In genomic region chrX:50154429-50154828, GRCh38 we compare ENCODE assay signal across 19 cellular contexts. TPM values are rescaled to one million over a fixed set of nuclear protein-coding genes. Genes with fewer than 3 reads are reported as not detected.
A peak's percentile ranks its signal among the peaks of the same experiment; 100 is the strongest.
DNase-seq lines count a peak whose midpoint lies in the region; ATAC-seq, FAIRE-seq and TF ChIP-seq lines count a peak whose summit lies in the region.
"Had no signal": no experiment of that assay in that cellular context is flagged by ENCODE, and none has a peak within 500 bp of the region (broad histone marks: within the 10 kb centered on the region; RNA-seq: fewer than 3 reads in every experiment).

No MANE protein-coding gene starts in this region.

- no peak overlapping the region for H3K4me3 Mint-ChIP-seq in CD8-positive, alpha-beta memory T cell
- H3K4me3 Mint-ChIP-seq: CD14-positive monocyte; CD8-positive, alpha-beta T cell; GM23338 had no signal

- 82% methylated on average over 1 of the region's 1 CpG for WGBS in hepatocyte (ENCODE audit: low lambda C conversion rate, missing lambda C conversion rate)
- 38% methylated on average over 1 of the region's 1 CpG for WGBS in right lobe of liver (ENCODE audit: insufficient coverage, low coverage, low lambda C conversion rate, missing lambda C conversion rate)
- WGBS in small intestine, 3 donors = 6 to 56% (median 33%) methylated on average over 1 of the region's 1 CpG

- no peaks in the 10 kb centered on the region for H3K9me2 ChIP-seq in hepatocyte (replicated peaks; ENCODE audit: insufficient read depth)

- H3K4me3 ChIP-seq in hepatocyte (no peak overlapping the region), right lobe of liver (no peak overlapping the region), small intestine (ENCODE audit: low read depth in 1 of 2, low read length in 2 of 2) (no peak overlapping the region), gastrocnemius medialis (no peak overlapping the region)
- no peak overlapping the region for H3K4me3 ChIP-seq in CD8-positive, alpha-beta memory T cell (ENCODE audit: low read length)
- H3K4me3 ChIP-seq: A549, GM12878, GM23338, K562 had no signal

- ATAC-seq in right lobe of liver = peak; percentile 45 to 81 (median 50)
- ATAC-seq in gastrocnemius medialis = no peak
- ATAC-seq: A549; CD8-positive, alpha-beta T cell; GM12878; GM23338; K562 had no signal

- no peak for TF ChIP-seq CTCF in hepatocyte (IDR thresholded peaks at IDR 0.05; ENCODE audit: poor library complexity)
- TF ChIP-seq CTCF in right lobe of liver (IDR thresholded peaks at IDR 0.05) = no peak
- no peak for TF ChIP-seq CTCF in gastrocnemius medialis (IDR thresholded peaks at IDR 0.05 in 4 of 5, conservative IDR thresholded peaks at IDR 0.05 in 1 of 5)

- H3K27me3 ChIP-seq in hepatocyte (no peaks in the 10 kb centered on the region), right lobe of liver (no peaks in the 10 kb centered on the region), small intestine (ENCODE audit: control insufficient read depth in 2 of 2, insufficient read depth in 2 of 2, low read length in 2 of 2) (no peaks in the 10 kb centered on the region), gastrocnemius medialis (no peaks in the 10 kb centered on the region)
- H3K27me3 ChIP-seq in CD8-positive, alpha-beta memory T cell (ENCODE audit: insufficient read depth, low read length, poor library complexity, severe bottlenecking) = no peaks in the 10 kb centered on the region

- DNase-seq in HuH-7.5 (ENCODE audit: low spot score) (peak; percentile 31), hepatocyte (ENCODE audit: low spot score) (peak; percentile 34), right lobe of liver (no peak), small intestine (peak; percentile 79), gastrocnemius medialis (no peak), ACHN (no peak), urothelium cell line (ENCODE audit: low spot score) (no peak)
- DNase-seq in CD8-positive, alpha-beta memory T cell = no peak
- DNase-seq: CD8-positive, alpha-beta T cell; DMS79; H7 had no signal

- FAIRE-seq in small intestine (lab: Jason Lieb, UNC) (no peak), urothelium cell line (lab: Jason Lieb, UNC) (no peak)
- FAIRE-seq: A549, GM12878, K562 had no signal

- no peaks in the 10 kb centered on the region for H3K36me3 Mint-ChIP-seq in CD8-positive, alpha-beta memory T cell
- H3K36me3 Mint-ChIP-seq: CD14-positive monocyte; CD8-positive, alpha-beta T cell had no signal

- H3K4me1 ChIP-seq in hepatocyte (ENCODE audit: insufficient read depth) = peaks cover 12% of the 10 kb centered on the region
- no peaks in the 10 kb centered on the region for H3K4me1 ChIP-seq in right lobe of liver
- no peaks in the 10 kb centered on the region for H3K4me1 ChIP-seq in small intestine (ENCODE audit: control insufficient read depth in 2 of 2, insufficient read depth in 1 of 2, low read depth in 1 of 2, low read length in 1 of 2)
- no peaks in the 10 kb centered on the region for H3K4me1 ChIP-seq in gastrocnemius medialis
- H3K4me1 ChIP-seq in CD8-positive, alpha-beta memory T cell (ENCODE audit: insufficient read depth, low read length) = no peaks in the 10 kb centered on the region
- H3K4me1 ChIP-seq: A549 had no signal

- no peaks in the 10 kb centered on the region for H3K79me2 ChIP-seq in hepatocyte

- H3K27me3 Mint-ChIP-seq in CD8-positive, alpha-beta memory T cell = peaks cover 0 to 4% of the 10 kb centered on the region in 2 donors

- POLR2A ChIA-PET in CD8-positive, alpha-beta memory T cell (lab: Charles Lee) = no interaction called here

- no peaks in the 10 kb centered on the region for H3K9me3 Mint-ChIP-seq in CD8-positive, alpha-beta memory T cell
- H3K9me3 Mint-ChIP-seq: CD8-positive, alpha-beta T cell; GM23338 had no signal

- intact Hi-C loops in right lobe of liver (cut with DNase I) = no loop called here
- intact Hi-C loops in gastrocnemius medialis (cut with DNase I; ENCODE audit: low total_unique reads) = no loop called here

- CTCF ChIA-PET in CD8-positive, alpha-beta memory T cell (lab: Charles Lee) = no interaction called here

- no peaks in the 10 kb centered on the region for H4K20me1 ChIP-seq in hepatocyte (ENCODE audit: insufficient read depth, poor library complexity, severe bottlenecking)

- in situ Hi-C loops in gastrocnemius medialis (cut with MboI; ENCODE audit: low sequenced_read_pairs in 4 of 4) (no loop called here), ACHN (cut with HindIII; ENCODE audit: low pct_ligation_motif_present, low pct_unique_long_range_greater_than_20kb, low sequenced_read_pairs) (no loop called here)

- no peak overlapping the region for H2AFZ ChIP-seq in hepatocyte
- H2AFZ ChIP-seq: GM23338 had no signal

- H3K4me2 ChIP-seq in hepatocyte = no peak overlapping the region
- H3K4me2 ChIP-seq: A549, GM23338 had no signal

- H3K36me3 ChIP-seq in hepatocyte (replicated peaks; ENCODE audit: insufficient read depth, low read depth) (no peaks in the 10 kb centered on the region), right lobe of liver (no peaks in the 10 kb centered on the region), small intestine (ENCODE audit: control insufficient read depth in 2 of 2, insufficient read depth in 2 of 2, low read length in 2 of 2) (peaks cover 0 to 1% of the 10 kb centered on the region in 2 donors), gastrocnemius medialis (no peaks in the 10 kb centered on the region)
- H3K36me3 ChIP-seq in CD8-positive, alpha-beta memory T cell (ENCODE audit: insufficient read depth, low read length) = no peaks in the 10 kb centered on the region

- H3K27ac ChIP-seq in hepatocyte (peak overlapping the region; percentile 69), right lobe of liver (no peak overlapping the region), small intestine (ENCODE audit: low read depth in 1 of 2, low read length in 1 of 2) (no peak overlapping the region), gastrocnemius medialis (no peak overlapping the region)
- no peak overlapping the region for H3K27ac ChIP-seq in CD8-positive, alpha-beta memory T cell (ENCODE audit: low read depth, low read length)
- H3K27ac ChIP-seq: A549 had no signal

- TF ChIP-seq POLR2A in right lobe of liver (IDR thresholded peaks at IDR 0.05) (no peak), gastrocnemius medialis (IDR thresholded peaks at IDR 0.05) (no peak)

- H3K9me3 ChIP-seq in hepatocyte (ENCODE audit: low read depth) (no peaks in the 10 kb centered on the region), right lobe of liver (no peaks in the 10 kb centered on the region), small intestine (ENCODE audit: control insufficient read depth, low read depth) (no peaks in the 10 kb centered on the region), gastrocnemius medialis (no peaks in the 10 kb centered on the region)
- no peaks in the 10 kb centered on the region for H3K9me3 ChIP-seq in CD8-positive, alpha-beta memory T cell (ENCODE audit: low read length)
- H3K9me3 ChIP-seq: A549 had no signal

- H3K27ac Mint-ChIP-seq in CD8-positive, alpha-beta memory T cell = no peak overlapping the region
- H3K27ac Mint-ChIP-seq: CD14-positive monocyte; CD8-positive, alpha-beta T cell; GM23338 had no signal

- H3K4me1 Mint-ChIP-seq in CD8-positive, alpha-beta memory T cell = no peaks in the 10 kb centered on the region
- H3K4me1 Mint-ChIP-seq: CD14-positive monocyte, GM23338 had no signal

RNA-seq across cellular contexts. Expression of gene AKAP4, which starts 46.4 kb away (rescaled TPM):
- 0.23 TPM in 1 of 2 replicates, not detected in the other for total RNA-seq in hepatocyte
- polyA plus RNA-seq in hepatocyte = not detected in 2 replicates
- not detected for total RNA-seq in right lobe of liver
- not detected for polyA plus RNA-seq in small intestine
- total RNA-seq in gastrocnemius medialis = not detected
- total RNA-seq in CD8-positive, alpha-beta memory T cell = not detected
- polyA plus RNA-seq in CD8-positive, alpha-beta memory T cell = not detected
- total RNA-seq: CD8-positive, alpha-beta T cell; G401; GM12878; GM23338; H7; HT1080 had no signal
- polyA plus RNA-seq: A549, BJ, CD14-positive monocyte, GM12878, GM23338 had no signal

RNA-seq across cellular contexts. Expression of gene CCNB3, which starts 50.1 kb away (rescaled TPM):
- total RNA-seq in hepatocyte (0.12 and 0.13 TPM in 2 replicates), right lobe of liver (1 to 10 TPM in 1 of 6 experiments, under 1 TPM in 5; 0.18 to 1.5 (median 0.42) TPM), gastrocnemius medialis (1 to 10 TPM in 1 of 4 donors, under 1 TPM in 3; 0.26 to 2.4 (median 0.57) TPM)
- polyA plus RNA-seq in hepatocyte (0.23 and 0.41 TPM in 2 replicates), small intestine (under 1 TPM in 2 of 3 donors, not detected in 1; 0.12 to 0.54 TPM)
- total RNA-seq in CD8-positive, alpha-beta memory T cell = under 1 TPM; 0.11 to 0.53 TPM
- not detected for polyA plus RNA-seq in CD8-positive, alpha-beta memory T cell
- total RNA-seq: G401 had no signal

Comparison
In these comparisons a context has a peak if more than half of its experiments do, and no peak if none do; other contexts are left out.
1. DNase-seq: peak in HuH-7.5 (single experiment), hepatocyte (single experiment) and small intestine (single experiment); none in right lobe of liver (0 of 3), gastrocnemius medialis (0 of 2), CD8-positive, alpha-beta memory T cell (0 of 5), ACHN (single experiment) and urothelium cell line (single experiment).
2. ATAC-seq: peak in right lobe of liver (4 of 4); none in gastrocnemius medialis (0 of 2).